25 cellular contexts compared by ENCODE assay signal in genomic region chr1:93221913-93222312, GRCh38. TPM values are rescaled to one million over a fixed set of nuclear protein-coding genes. Genes with fewer than 3 reads are reported as not detected.
DNase-seq lines count a peak whose midpoint lies in the region; ATAC-seq, FAIRE-seq and TF ChIP-seq lines count a peak whose summit lies in the region.
"Had no signal": no experiment of that assay in that cellular context is flagged by ENCODE, and none has a peak within 500 bp of the region (broad histone marks: within the 10 kb centered on the region; RNA-seq: fewer than 3 reads in every experiment).

No MANE protein-coding gene starts in this region.

- no peak overlapping the region for H3K4me3 Mint-ChIP-seq in astrocyte (ENCODE audit: unreplicated experiment)
- H3K4me3 Mint-ChIP-seq: activated T-cell treated with anti-CD3 and anti-CD28 coated beads, Interleukin-2, amount 50 U/mL, for 24 hours; H9 had no signal

- peak overlapping the region; percentile 70 for H3K27ac Mint-ChIP-seq in astrocyte (ENCODE audit: unreplicated experiment)

- H3K4me1 ChIP-seq in astrocyte (ENCODE audit: insufficient read depth, low read length) = no peaks in the 10 kb centered on the region
- peaks cover 14% of the 10 kb centered on the region for H3K4me1 ChIP-seq in keratinocyte (ENCODE audit: control insufficient read depth, extremely low read depth, insufficient read depth, low read length)
- H3K4me1 ChIP-seq: gastroesophageal sphincter, psoas muscle had no signal

- H3K79me2 ChIP-seq in astrocyte (ENCODE audit: insufficient read depth, low read length) = no peaks in the 10 kb centered on the region
- H3K79me2 ChIP-seq in keratinocyte (ENCODE audit: control insufficient read depth, insufficient read depth, low read length) = no peaks in the 10 kb centered on the region

- no peaks in the 10 kb centered on the region for H3K9me3 Mint-ChIP-seq in astrocyte (ENCODE audit: unreplicated experiment)
- H3K9me3 Mint-ChIP-seq: CD4-positive, CD25-positive, alpha-beta regulatory T cell; H9 had no signal

- no peak for TF ChIP-seq POLR2A in erythroblast (IDR thresholded peaks at IDR 0.05; ENCODE audit: low read length)

- H3K27ac ChIP-seq in astrocyte (ENCODE audit: low read depth, low read length) = no peak overlapping the region
- no peak overlapping the region for H3K27ac ChIP-seq in keratinocyte (ENCODE audit: control insufficient read depth, insufficient read depth, low read length)
- H3K27ac ChIP-seq: gastroesophageal sphincter, KMS-11, psoas muscle had no signal

- peaks cover 3% of the 10 kb centered on the region for H3K36me3 Mint-ChIP-seq in astrocyte (ENCODE audit: low read depth, unreplicated experiment)

- no peak overlapping the region for H3K9ac ChIP-seq in astrocyte (ENCODE audit: low read length)
- H3K9ac ChIP-seq in keratinocyte (ENCODE audit: control insufficient read depth, extremely low read depth, insufficient read depth, low read length) = no peak overlapping the region
- H3K9ac ChIP-seq: KMS-11 had no signal

- H3K9me3 ChIP-seq in astrocyte (ENCODE audit: insufficient read depth, low read depth, low read length) (no peaks in the 10 kb centered on the region), keratinocyte (ENCODE audit: control insufficient read depth, low read depth, low read length) (no peaks in the 10 kb centered on the region)
- H3K9me3 ChIP-seq: gastroesophageal sphincter, psoas muscle had no signal

- DNase-seq in HFF-Myc (ENCODE audit: extremely low read depth, low read depth) = peak; percentile 14
- peak; percentile 12 for DNase-seq in NCI-H1048 (lab: John Stamatoyannopoulos, UW)
- peak; percentile 22 for DNase-seq in astrocyte (ENCODE audit: low read depth)
- no peak for DNase-seq in keratinocyte (ENCODE audit: low read depth, low spot score)
- DNase-seq in dermis blood vessel endothelial cell = no peak
- DNase-seq in erythroblast (lab: John Stamatoyannopoulos, UW) = no peak
- DNase-seq: activated CD4-positive, CD25-positive, alpha-beta regulatory T cell treated with anti-CD3 and anti-CD28 coated beads, Interleukin-2, amount 50 U/mL, for 72 hours; activated T-cell treated with anti-CD3 and anti-CD28 coated beads, Interleukin-2, amount 50 U/mL, for 24 hours; amygdala; CD4-positive, CD25-positive, alpha-beta regulatory T cell; central memory CD4-positive, alpha-beta T cell; DMS153; GF-D8; H9; kidney; NCI-H1417; NCI-H69; psoas muscle; RPMI8226; substantia nigra; T1000 had no signal

- H4K20me1 ChIP-seq in astrocyte (ENCODE audit: insufficient read depth, low read length) (no peaks in the 10 kb centered on the region), keratinocyte (ENCODE audit: control insufficient read depth, extremely low read depth, insufficient read depth, low read length) (no peaks in the 10 kb centered on the region)

- FAIRE-seq in astrocyte (lab: Jason Lieb, UNC) (no peak), keratinocyte (lab: Jason Lieb, UNC) (peak; percentile 23)
- FAIRE-seq: urothelium cell line had no signal

- no peaks in the 10 kb centered on the region for H3K9me1 ChIP-seq in keratinocyte (ENCODE audit: control insufficient read depth, extremely low read depth, insufficient read depth, low read length)

- H3K27me3 ChIP-seq in astrocyte (ENCODE audit: insufficient read depth, low read length) (no peaks in the 10 kb centered on the region), keratinocyte (ENCODE audit: control insufficient read depth, extremely low read depth, insufficient read depth, low read length) (no peaks in the 10 kb centered on the region)
- H3K27me3 ChIP-seq: gastroesophageal sphincter had no signal

- dilution Hi-C loops in keratinocyte (cut with MboI; ENCODE audit: extremely low pct_ligation_motif_present, low sequenced_read_pairs) = no loop called here

- H3K4me2 ChIP-seq in astrocyte (ENCODE audit: low read length) (no peak overlapping the region), keratinocyte (ENCODE audit: control insufficient read depth, extremely low read depth, insufficient read depth, low read depth, low read length) (no peak overlapping the region)
- H3K4me2 ChIP-seq: KMS-11 had no signal

- ATAC-seq in HG03025 (IDR thresholded peaks at IDR 0.05; ENCODE audit: low FRiP score, unreplicated experiment) = no peak
- ATAC-seq: gastroesophageal sphincter, psoas muscle had no signal

- H3K27me3 Mint-ChIP-seq in astrocyte (ENCODE audit: low read depth, unreplicated experiment) = no peaks in the 10 kb centered on the region
- H3K27me3 Mint-ChIP-seq: activated T-cell treated with anti-CD3 and anti-CD28 coated beads, Interleukin-2, amount 50 U/mL, for 24 hours; CD4-positive, CD25-positive, alpha-beta regulatory T cell had no signal

- TF ChIP-seq CTCF in HFF-Myc (IDR thresholded peaks at IDR 0.05; ENCODE audit: low read depth, low read length, missing control alignments) (no peak), astrocyte (IDR thresholded peaks at IDR 0.05; ENCODE audit: insufficient read depth, low read depth, low read length) (no peak), keratinocyte (optimal IDR thresholded peaks at IDR 0.05 in 1 of 3, IDR thresholded peaks at IDR 0.05 in 1 of 3, conservative IDR thresholded peaks at IDR 0.05 in 1 of 3; ENCODE audit: extremely low read depth in 1 of 3, insufficient read depth in 2 of 3, low read length in 3 of 3) (no peak)

- H2AFZ ChIP-seq in astrocyte (ENCODE audit: low read depth, low read length) (no peak overlapping the region), keratinocyte (ENCODE audit: control insufficient read depth, low read length) (no peak overlapping the region)

- H3K36me3 ChIP-seq in astrocyte (ENCODE audit: insufficient read depth, low read length) = peaks cover 28% of the 10 kb centered on the region
- peaks cover 0 to 15% of the 10 kb centered on the region in 2 experiments for H3K36me3 ChIP-seq in keratinocyte (ENCODE audit: control insufficient read depth in 2 of 2, extremely low read depth in 1 of 2, insufficient read depth in 2 of 2, low read length in 2 of 2)

- H3K4me1 Mint-ChIP-seq in astrocyte (ENCODE audit: low read depth, unreplicated experiment) = peaks cover 30% of the 10 kb centered on the region
- H3K4me1 Mint-ChIP-seq: H9 had no signal

- H3K4me3 ChIP-seq in HFF-Myc (replicated peaks; ENCODE audit: low read depth, low read length) (no peak overlapping the region), astrocyte (ENCODE audit: insufficient read depth, low read depth, low read length) (no peak overlapping the region), keratinocyte (ENCODE audit: control insufficient read depth in 2 of 3, extremely low read depth in 1 of 3, insufficient read depth in 2 of 3, low read depth in 1 of 3, low read length in 3 of 3) (no peak overlapping the region)
- H3K4me3 ChIP-seq: gastroesophageal sphincter, psoas muscle had no signal

RNA-seq across cellular contexts. Expression of gene CCDC18, which starts 41.4 kb away (rescaled TPM):
- 4.2 and 7.9 TPM in 2 replicates for total RNA-seq in astrocyte
- polyA plus RNA-seq in keratinocyte = 2.8 to 6.0 TPM (median 3.5 TPM) in 3 replicates
- 4.3 TPM for polyA plus RNA-seq in keratinocyte (2011; ENCODE audit: low read depth)
- polyA plus RNA-seq in keratinocyte (2011; cell fraction: cytosol; rRNA removed) = 1.8 and 2.9 TPM in 2 replicates
- polyA plus RNA-seq in keratinocyte (2011; cell fraction: nucleus; rRNA removed) = 4.6 and 6.6 TPM in 2 replicates
- 1.5 and 8.3 TPM in 2 replicates for polyA plus RNA-seq in keratinocyte (2012; ENCODE audit: low replicate concordance)
- 2.2 to 12.1 TPM in 2 of 3 replicates, not detected in the other for polyA minus RNA-seq in keratinocyte
- 2.1 TPM for polyA minus RNA-seq in keratinocyte (2011; cell fraction: cytosol; rRNA and poly(A)+ RNA removed)
- 1.7 and 6.9 TPM in 2 replicates for polyA minus RNA-seq in keratinocyte (2011; cell fraction: nucleus; rRNA and poly(A)+ RNA removed)
- 16.8 and 18.1 TPM in 2 replicates for total RNA-seq in dermis blood vessel endothelial cell

RNA-seq across cellular contexts. Expression of gene TMED5, which starts 41.7 kb away (rescaled TPM):
- total RNA-seq in astrocyte = 95.3 and 105 TPM in 2 replicates
- 34.5 to 55.4 TPM (median 35.2 TPM) in 3 replicates for polyA plus RNA-seq in keratinocyte
- 143 TPM for polyA plus RNA-seq in keratinocyte (2011; ENCODE audit: low read depth)
- polyA plus RNA-seq in keratinocyte (2011; cell fraction: cytosol; rRNA removed) = 22.7 and 32.7 TPM in 2 replicates
- polyA plus RNA-seq in keratinocyte (2011; cell fraction: nucleus; rRNA removed) = 43.6 and 55.2 TPM in 2 replicates
- 30.6 and 35.6 TPM in 2 replicates for polyA plus RNA-seq in keratinocyte (2012; ENCODE audit: low replicate concordance)
- polyA minus RNA-seq in keratinocyte = 9.7 to 29.6 TPM (median 24.1 TPM) in 3 replicates
- 61.6 TPM for polyA minus RNA-seq in keratinocyte (2011; cell fraction: cytosol; rRNA and poly(A)+ RNA removed)
- polyA minus RNA-seq in keratinocyte (2011; cell fraction: nucleus; rRNA and poly(A)+ RNA removed) = 37.1 and 58.0 TPM in 2 replicates
- total RNA-seq in dermis blood vessel endothelial cell = 55.8 and 66.9 TPM in 2 replicates

Comparison
In these comparisons a context has a peak if more than half of its experiments do, and no peak if none do; other contexts are left out.
1. DNase-seq: peak in HFF-Myc (single experiment), NCI-H1048 (single experiment) and astrocyte (single experiment); none in keratinocyte (single experiment), dermis blood vessel endothelial cell (single experiment) and erythroblast (0 of 2).